Comparison of ENCODE assay signal across 1 cellular context in genomic region chr12:56266634-56267442, GRCh38.
TF ChIP-seq lines count a peak whose summit lies in the region.

COQ10A (plus strand) TSS chr12:56266942; CDS start chr12:56267119, 177 bp downstream.

TF ChIP-seq in GM12878, 131 proteins besides CTCF, POLR2A, EP300 and RAD21 (continued from another document):
- TF ChIP-seq ZBTB11 (CRISPR knock-in tag; IDR thresholded peaks at IDR 0.05) (no peak), GATAD2B (conservative IDR thresholded peaks at IDR 0.05; ENCODE audit: low read depth) (peak; percentile 85), ASH2L (IDR thresholded peaks at IDR 0.05; ENCODE audit: borderline replicate concordance, low read depth) (no peak), BMI1 (IDR thresholded peaks at IDR 0.05; ENCODE audit: borderline replicate concordance) (peak; percentile 79; the same call in 1 of the 2 replicates), SMC3 (IDR thresholded peaks at IDR 0.05; ENCODE audit: borderline replicate concordance, low read length) (peak; percentile 7; the same call in 1 of the 2 replicates), KLF5 (IDR thresholded peaks at IDR 0.05; ENCODE audit: partially characterized antibody) (peak; percentile 41), POLR2AphosphoS5 (IDR thresholded peaks at IDR 0.05; ENCODE audit: low read length) (peak; percentile 85), IRF5 (IDR thresholded peaks at IDR 0.05; ENCODE audit: borderline replicate concordance) (no peak), BHLHE40 (IDR thresholded peaks at IDR 0.05; ENCODE audit: borderline replicate concordance in 1 of 2, low read depth in 2 of 2, low read length in 1 of 2) (peak in 1 of 2 experiments; percentile 55; a peak in 2 of 4 replicates), SMARCA5 (IDR thresholded peaks at IDR 0.05) (peak; percentile 73; the same call in 1 of the 2 replicates), ZNF207 (IDR thresholded peaks at IDR 0.05; ENCODE audit: borderline replicate concordance) (peak; percentile 78), CREM (IDR thresholded peaks at IDR 0.05; ENCODE audit: low read depth) (peak; percentile 79), PKNOX1 (IDR thresholded peaks at IDR 0.05) (no peak), KAT2A (conservative IDR thresholded peaks at IDR 0.05; ENCODE audit: control insufficient read depth, low read depth, low read length) (no peak), TCF3 (IDR thresholded peaks at IDR 0.05; ENCODE audit: borderline replicate concordance, insufficient read depth, low read depth, low read length) (peak; percentile 49; the same call in 1 of the 2 replicates), GABPA (IDR thresholded peaks at IDR 0.05; ENCODE audit: low read depth) (peak; percentile 86), CBX3 (IDR thresholded peaks at IDR 0.05; ENCODE audit: borderline replicate concordance, low read depth) (no peak), LARP7 (IDR thresholded peaks at IDR 0.05) (peak; percentile 86), SPI1 (IDR thresholded peaks at IDR 0.05; ENCODE audit: borderline replicate concordance, insufficient read depth, low read depth, low read length) (peak; percentile 32; the same call in 1 of the 2 replicates), STAT3 (IDR thresholded peaks at IDR 0.05; ENCODE audit: low read depth, low read length) (no peak), IKZF2 (IDR thresholded peaks at IDR 0.05) (peak; percentile 28 to 54; a peak in 2 of 4 replicates), SKIL (IDR thresholded peaks at IDR 0.05; ENCODE audit: low read depth, poor library complexity, severe bottlenecking) (no peak), NFYA (IDR thresholded peaks at IDR 0.05; ENCODE audit: borderline replicate concordance, low read depth, low read length) (no peak), EED (IDR thresholded peaks at IDR 0.05; ENCODE audit: low read depth) (peak; percentile 50; the same call in 1 of the 2 replicates), NBN (IDR thresholded peaks at IDR 0.05) (peak; percentile 64; the same call in 1 of the 2 replicates), HDGF (IDR thresholded peaks at IDR 0.05) (peak; percentile 24; the same call in 1 of the 2 replicates), TAF1 (IDR thresholded peaks at IDR 0.05; ENCODE audit: borderline replicate concordance, low read depth, low read length) (peak; percentile 75; the same call in 1 of the 2 replicates), IRF4 (IDR thresholded peaks at IDR 0.05; ENCODE audit: low read depth, low read length) (0 out of 2 replicates have a peak, but pooled peaks have one; percentile 22), RUNX3 (IDR thresholded peaks at IDR 0.05; ENCODE audit: low read length) (peak; percentile 62), MXI1 (IDR thresholded peaks at IDR 0.05; ENCODE audit: low read depth, low read length) (peak; percentile 83), ZNF687 (IDR thresholded peaks at IDR 0.05) (no peak), CHD1 (IDR thresholded peaks at IDR 0.05; ENCODE audit: low read depth, low read length) (no peak), CREB1 (IDR thresholded peaks at IDR 0.05; ENCODE audit: low read depth) (peak; percentile 82), HCFC1 (IDR thresholded peaks at IDR 0.05; ENCODE audit: low read length) (peak; percentile 81), SRF (IDR thresholded peaks at IDR 0.05; ENCODE audit: low read depth in 2 of 2, low read length in 2 of 2) (no peak), MTA2 (IDR thresholded peaks at IDR 0.05; ENCODE audit: low read depth) (no peak), DPF2 (IDR thresholded peaks at IDR 0.05) (peak; percentile 73), NR2F1 (conservative IDR thresholded peaks at IDR 0.05) (peak; percentile 93), SIN3A (IDR thresholded peaks at IDR 0.05; ENCODE audit: low read depth, low read length) (peak; percentile 82), HDAC6 (IDR thresholded peaks at IDR 0.05; ENCODE audit: unreplicated experiment) (no peak), POLR2AphosphoS2 (IDR thresholded peaks at IDR 0.05; ENCODE audit: low read depth, low read length) (0 out of 2 replicates have a peak, but pooled peaks have one; percentile 42), E2F4 (IDR thresholded peaks at IDR 0.05; ENCODE audit: low read depth, low read length) (no peak), CBFB (IDR thresholded peaks at IDR 0.05; ENCODE audit: low read depth) (peak; percentile 59; the same call in 1 of the 2 replicates), ETV6 (conservative IDR thresholded peaks at IDR 0.05 in 1 of 2, IDR thresholded peaks at IDR 0.05 in 1 of 2; ENCODE audit: borderline replicate concordance in 1 of 2, low read depth in 1 of 2) (peak in 1 of 2 experiments; percentile 51; a peak in 1 of 4 replicates), ZBTB40 (IDR thresholded peaks at IDR 0.05; ENCODE audit: borderline replicate concordance) (peak; percentile 82), RB1 (IDR thresholded peaks at IDR 0.05; ENCODE audit: borderline replicate concordance) (peak; percentile 67; the same call in 1 of the 2 replicates)
